ENCODE assay signal across 2 cellular contexts in the genomic region with DNA sequence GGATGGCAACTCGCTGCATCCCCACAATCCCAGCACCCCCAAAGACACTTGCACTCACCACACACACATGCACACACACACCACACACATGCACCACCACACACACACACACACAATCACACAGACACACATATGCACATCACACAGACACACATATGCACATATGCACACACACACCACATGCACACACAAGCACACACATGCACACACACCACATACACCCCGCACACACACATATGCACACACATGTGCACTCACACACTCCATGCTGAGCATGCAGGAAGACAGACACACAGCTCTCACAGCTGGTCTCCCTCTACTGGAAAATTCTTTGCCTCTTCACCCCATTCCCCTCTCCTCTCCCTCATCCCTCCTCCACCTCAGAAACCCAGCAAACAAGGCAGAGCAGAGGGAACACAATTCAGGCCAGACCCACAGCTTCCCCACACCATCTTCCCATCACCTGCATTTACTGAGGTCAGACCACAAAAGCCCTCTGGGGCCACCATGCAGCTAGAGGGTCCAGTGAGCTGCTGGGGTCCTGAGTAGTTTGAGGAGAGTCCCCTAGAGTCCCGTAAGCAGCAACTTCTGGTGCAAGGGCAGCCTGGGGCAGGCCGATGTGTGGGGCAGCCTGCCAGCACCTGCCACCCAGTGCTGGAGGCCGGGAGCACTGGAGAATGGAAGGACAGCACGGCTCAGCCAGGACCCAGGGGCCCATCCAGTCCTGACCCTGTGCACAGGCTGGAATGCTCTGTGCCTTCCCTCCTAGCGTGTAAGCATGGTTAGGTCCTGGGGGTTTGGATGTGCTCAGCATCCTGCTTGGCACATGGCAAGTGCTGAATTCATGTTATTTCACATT.
TF ChIP-seq lines count a peak whose summit lies in the region.

No MANE protein-coding gene starts in this region.

TF ChIP-seq in HepG2, 621 proteins besides CTCF, POLR2A, EP300 and RAD21:
- TF ChIP-seq MAFK (conservative IDR thresholded peaks at IDR 0.05 in 1 of 2, IDR thresholded peaks at IDR 0.05 in 1 of 2; ENCODE audit: low read length in 2 of 2) (no peak), RFX5 (IDR thresholded peaks at IDR 0.05; ENCODE audit: low read depth, low read length) (no peak), TSC22D2 (CRISPR knock-in tag; IDR thresholded peaks at IDR 0.05; ENCODE audit: borderline replicate concordance) (no peak), ETV6 (CRISPR knock-in tag; conservative IDR thresholded peaks at IDR 0.05) (no peak), NONO (IDR thresholded peaks at IDR 0.05) (0 out of 2 replicates have a peak, but pooled peaks have one; percentile 49), NONO (CRISPR knock-in tag; conservative IDR thresholded peaks at IDR 0.05) (no peak), EEA1 (CRISPR knock-in tag; IDR thresholded peaks at IDR 0.05; ENCODE audit: borderline replicate concordance) (no peak), TRIM22 (IDR thresholded peaks at IDR 0.05) (0 out of 2 replicates have a peak, but pooled peaks have one; percentile 51), ZSCAN20 (CRISPR knock-in tag; IDR thresholded peaks at IDR 0.05; ENCODE audit: borderline replicate concordance) (no peak)
- TF ChIP-seq, protein P1, sequence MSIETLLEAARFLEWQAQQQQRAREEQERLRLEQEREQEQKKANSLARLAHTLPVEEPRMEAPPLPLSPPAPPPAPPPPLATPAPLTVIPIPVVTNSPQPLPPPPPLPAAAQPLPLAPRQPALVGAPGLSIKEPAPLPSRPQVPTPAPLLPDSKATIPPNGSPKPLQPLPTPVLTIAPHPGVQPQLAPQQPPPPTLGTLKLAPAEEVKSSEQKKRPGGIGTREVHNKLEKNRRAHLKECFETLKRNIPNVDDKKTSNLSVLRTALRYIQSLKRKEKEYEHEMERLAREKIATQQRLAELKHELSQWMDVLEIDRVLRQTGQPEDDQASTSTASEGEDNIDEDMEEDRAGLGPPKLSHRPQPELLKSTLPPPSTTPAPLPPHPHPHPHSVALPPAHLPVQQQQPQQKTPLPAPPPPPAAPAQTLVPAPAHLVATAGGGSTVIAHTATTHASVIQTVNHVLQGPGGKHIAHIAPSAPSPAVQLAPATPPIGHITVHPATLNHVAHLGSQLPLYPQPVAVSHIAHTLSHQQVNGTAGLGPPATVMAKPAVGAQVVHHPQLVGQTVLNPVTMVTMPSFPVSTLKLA (IDR thresholded peaks at IDR 0.05) = peak; percentile 89
- TF ChIP-seq, protein P2, sequence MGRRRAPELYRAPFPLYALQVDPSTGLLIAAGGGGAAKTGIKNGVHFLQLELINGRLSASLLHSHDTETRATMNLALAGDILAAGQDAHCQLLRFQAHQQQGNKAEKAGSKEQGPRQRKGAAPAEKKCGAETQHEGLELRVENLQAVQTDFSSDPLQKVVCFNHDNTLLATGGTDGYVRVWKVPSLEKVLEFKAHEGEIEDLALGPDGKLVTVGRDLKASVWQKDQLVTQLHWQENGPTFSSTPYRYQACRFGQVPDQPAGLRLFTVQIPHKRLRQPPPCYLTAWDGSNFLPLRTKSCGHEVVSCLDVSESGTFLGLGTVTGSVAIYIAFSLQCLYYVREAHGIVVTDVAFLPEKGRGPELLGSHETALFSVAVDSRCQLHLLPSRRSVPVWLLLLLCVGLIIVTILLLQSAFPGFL (CRISPR knock-in tag; IDR thresholded peaks at IDR 0.05) = no peak
- TF ChIP-seq, protein P3, sequence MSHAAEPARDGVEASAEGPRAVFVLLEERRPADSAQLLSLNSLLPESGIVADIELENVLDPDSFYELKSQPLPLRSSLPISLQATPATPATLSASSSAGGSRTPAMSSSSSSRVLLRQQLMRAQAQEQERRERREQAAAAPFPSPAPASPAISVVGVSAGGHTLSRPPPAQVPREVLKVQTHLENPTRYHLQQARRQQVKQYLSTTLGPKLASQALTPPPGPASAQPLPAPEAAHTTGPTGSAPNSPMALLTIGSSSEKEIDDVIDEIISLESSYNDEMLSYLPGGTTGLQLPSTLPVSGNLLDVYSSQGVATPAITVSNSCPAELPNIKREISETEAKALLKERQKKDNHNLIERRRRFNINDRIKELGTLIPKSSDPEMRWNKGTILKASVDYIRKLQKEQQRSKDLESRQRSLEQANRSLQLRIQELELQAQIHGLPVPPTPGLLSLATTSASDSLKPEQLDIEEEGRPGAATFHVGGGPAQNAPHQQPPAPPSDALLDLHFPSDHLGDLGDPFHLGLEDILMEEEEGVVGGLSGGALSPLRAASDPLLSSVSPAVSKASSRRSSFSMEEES (CRISPR knock-in tag; IDR thresholded peaks at IDR 0.05) = no peak

TF ChIP-seq in H1, 55 proteins besides CTCF, POLR2A, EP300 and RAD21:
- TF ChIP-seq KDM4A (IDR thresholded peaks at IDR 0.05; ENCODE audit: low read depth, low read length, severe bottlenecking) (no peak), NANOG (IDR thresholded peaks at IDR 0.05; ENCODE audit: insufficient read depth, low read depth, low read length, poor library complexity, severe bottlenecking) (no peak), SP2 (IDR thresholded peaks at IDR 0.05; ENCODE audit: low read length) (no peak), YY1 (IDR thresholded peaks at IDR 0.05; ENCODE audit: low read depth, low read length) (no peak), TCF12 (IDR thresholded peaks at IDR 0.05; ENCODE audit: low read depth, low read length) (no peak), HDAC2 (IDR thresholded peaks at IDR 0.05; ENCODE audit: borderline replicate concordance in 1 of 2, low read depth in 2 of 2, low read length in 2 of 2) (no peak), E2F6 (IDR thresholded peaks at IDR 0.05) (no peak), MAFK (IDR thresholded peaks at IDR 0.05; ENCODE audit: low read depth, low read length) (no peak), SRF (IDR thresholded peaks at IDR 0.05; ENCODE audit: low read depth, low read length) (no peak)
